In the genomic region with DNA sequence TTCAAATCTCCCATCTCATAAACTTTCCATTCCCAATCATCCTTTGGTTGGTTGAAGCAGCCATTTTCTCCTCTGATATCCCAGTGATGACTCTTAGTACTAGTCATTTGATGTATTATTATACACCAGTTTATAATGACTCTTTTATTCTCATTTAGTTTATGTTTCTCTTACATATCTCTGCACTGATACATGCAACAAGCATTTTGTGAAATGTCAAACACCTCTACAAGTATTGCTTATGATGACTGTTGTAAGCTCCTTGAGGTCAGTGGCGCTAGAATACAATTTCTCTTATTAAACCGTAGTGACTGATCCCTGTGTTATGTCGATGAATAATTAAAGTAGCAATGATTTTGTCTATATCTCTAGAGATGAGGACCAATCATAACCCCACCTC, we compare ENCODE assay signal across 13 cellular contexts.
DNase-seq lines count a peak whose midpoint lies in the region; ATAC-seq, FAIRE-seq and TF ChIP-seq lines count a peak whose summit lies in the region.
"Had no signal": no experiment of that assay in that cellular context is flagged by ENCODE, and none has a peak within 500 bp of the region (broad histone marks: within the 10 kb centered on the region; RNA-seq: fewer than 3 reads in every experiment).

No MANE protein-coding gene starts in this region.

- peaks cover 50% of the 10 kb centered on the region for H3F3A ChIP-seq in GM23248 (ENCODE audit: insufficient read depth)

- H3K36me3 Mint-ChIP-seq in MCF 10A (ENCODE audit: insufficient read depth, unreplicated experiment) (no peaks in the 10 kb centered on the region), natural killer cell (no peaks in the 10 kb centered on the region)
- H3K36me3 Mint-ChIP-seq: stimulated activated memory B cell treated with anti-CD40 and anti-IgM and Interleukin-4, amounts not matched to agents 10 μg/mL and 1 μg/mL and 100 μg/mL, for 72 hours had no signal

- no peak for TF ChIP-seq CTCF in A549 (IDR thresholded peaks at IDR 0.05)
- no peak for TF ChIP-seq CTCF in MCF 10A (IDR thresholded peaks at IDR 0.05; ENCODE audit: unreplicated experiment)
- TF ChIP-seq CTCF in natural killer cell (IDR thresholded peaks at IDR 0.05), result no peak

- intact Hi-C loops in MCF 10A (cut with micrococcal nuclease), result loop anchor here (10.0 kb wide), 4 partner anchors 121 to 729 kb away; no protein-coding TSS in a partner anchor
- intact Hi-C loops in natural killer cell (cut with micrococcal nuclease), result loop anchor here (2.0 to 10.0 kb wide), 3 partner anchors 51 to 89 kb away; no protein-coding TSS in a partner anchor

- no peaks in the 10 kb centered on the region for H3K27me3 ChIP-seq in GM23248 (replicated peaks; ENCODE audit: insufficient read depth)
- H3K27me3 ChIP-seq: neutrophil had no signal

- no TSS peak for BruUV-seq in MCF 10A (replicated peaks; lab: Mats Ljungman, UMichigan)

- peaks cover 56% of the 10 kb centered on the region for H3K4me1 ChIP-seq in A549
- H3K4me1 ChIP-seq in GM23248 (ENCODE audit: insufficient read depth), result peaks cover 63% of the 10 kb centered on the region

- H3K79me2 ChIP-seq in GM23248 (ENCODE audit: insufficient read depth), result no peaks in the 10 kb centered on the region

- H3K9me3 ChIP-seq in A549 (no peaks in the 10 kb centered on the region), GM23248 (ENCODE audit: low read depth) (no peaks in the 10 kb centered on the region)
- H3K9me3 ChIP-seq: neutrophil had no signal

- 91% methylated on average over 3 of the region's 3 CpGs for WGBS in A549 (ENCODE audit: missing lambda C conversion rate)
- WGBS in GM23248 (ENCODE audit: low coverage in 1 of 2, low lambda C conversion rate in 2 of 2, missing lambda C conversion rate in 2 of 2), 2 experiments, result 39 to 50% methylated on average over 3 of the region's 3 CpGs

- H3K4me2 ChIP-seq in A549 (peak overlapping the region; percentile 58), GM23248 (ENCODE audit: unreplicated experiment) (no peak overlapping the region)

- TF ChIP-seq RAD21 in A549 (conservative IDR thresholded peaks at IDR 0.05 in 1 of 2, IDR thresholded peaks at IDR 0.05 in 1 of 2), result no peak

- no peaks in the 10 kb centered on the region for H3K9me3 Mint-ChIP-seq in MCF 10A (ENCODE audit: unreplicated experiment)
- no peaks in the 10 kb centered on the region for H3K9me3 Mint-ChIP-seq in natural killer cell
- H3K9me3 Mint-ChIP-seq: activated naive CD8-positive, alpha-beta T cell treated with anti-CD3 and anti-CD28 coated beads, Interleukin-2, amount 50 U/mL, for 24 hours; stimulated activated memory B cell treated with anti-CD40 and anti-IgM and Interleukin-4, amounts not matched to agents 10 μg/mL and 1 μg/mL and 100 μg/mL, for 72 hours had no signal

- POLR2A ChIA-PET in A549 (lab: Yijun Ruan, JAX), result no interaction called here
- POLR2A ChIA-PET in MCF 10A (lab: Yijun Ruan, JAX), result interaction anchor here (0.6 to 2.6 kb wide), 7 partner anchors 16 to 214 kb away, joined by 3 to 14 read pairs (median 4); no protein-coding TSS in a partner anchor

- no peaks in the 10 kb centered on the region; the same call in 1 of the 2 replicates for H3K9me2 ChIP-seq in GM23248 (ENCODE audit: insufficient read depth)

- FAIRE-seq in A549 (lab: Jason Lieb, UNC), result no peak
- FAIRE-seq: islet of Langerhans had no signal

- H3K27ac Mint-ChIP-seq in MCF 10A (ENCODE audit: low read depth, unreplicated experiment), result peak overlapping the region; percentile 93
- H3K27ac Mint-ChIP-seq in natural killer cell, result no peak overlapping the region
- H3K27ac Mint-ChIP-seq: stimulated activated memory B cell treated with anti-CD40 and anti-IgM and Interleukin-4, amounts not matched to agents 10 μg/mL and 1 μg/mL and 100 μg/mL, for 72 hours had no signal

- H3K27me3 Mint-ChIP-seq in MCF 10A (ENCODE audit: insufficient read depth, unreplicated experiment) (no peaks in the 10 kb centered on the region), natural killer cell (ENCODE audit: low read depth in 2 of 2) (no peaks in the 10 kb centered on the region)
- H3K27me3 Mint-ChIP-seq: activated naive CD8-positive, alpha-beta T cell treated with anti-CD3 and anti-CD28 coated beads, Interleukin-2, amount 50 U/mL, for 24 hours; stimulated activated memory B cell treated with anti-CD40 and anti-IgM and Interleukin-4, amounts not matched to agents 10 μg/mL and 1 μg/mL and 100 μg/mL, for 72 hours had no signal

- no peak overlapping the region for H2AFZ ChIP-seq in GM23248

- H3K36me3 ChIP-seq in GM23248 (ENCODE audit: low read depth), result no peaks in the 10 kb centered on the region
- H3K36me3 ChIP-seq: neutrophil had no signal

- in situ Hi-C loops in GM23248 (cut with MboI), result no loop called here

- CTCF ChIA-PET in A549 (lab: Yijun Ruan, JAX) (no interaction called here), MCF 10A (lab: Yijun Ruan, JAX) (interaction anchor here (0.6 to 2.2 kb wide), 3 partner anchors 15 to 147 kb away, joined by 3 to 7 read pairs (median 5); no protein-coding TSS in a partner anchor)

- no peak for TF ChIP-seq POLR2A in A549 (IDR thresholded peaks at IDR 0.05; ENCODE audit: low read length)

- TF ChIP-seq EP300 in A549 (IDR thresholded peaks at IDR 0.05), result no peak

- H3K27ac ChIP-seq in A549 (peak overlapping the region; percentile 15 to 75; a peak in 5 of 6 replicates), GM23248 (peak overlapping the region; percentile 67; the same call in 1 of the 2 replicates)
- H3K27ac ChIP-seq: neutrophil had no signal

- H3K4me3 ChIP-seq in A549 (no peak overlapping the region), GM23248 (no peak overlapping the region)
- H3K4me3 ChIP-seq: K562 had no signal

- H3K4me3 Mint-ChIP-seq in MCF 10A (ENCODE audit: unreplicated experiment) (no peak overlapping the region), natural killer cell (no peak overlapping the region)
- H3K4me3 Mint-ChIP-seq: activated naive CD8-positive, alpha-beta T cell treated with anti-CD3 and anti-CD28 coated beads, Interleukin-2, amount 50 U/mL, for 24 hours; stimulated activated memory B cell treated with anti-CD40 and anti-IgM and Interleukin-4, amounts not matched to agents 10 μg/mL and 1 μg/mL and 100 μg/mL, for 72 hours had no signal

- ATAC-seq in A549 (no peak), GM21515 (IDR thresholded peaks at IDR 0.05; ENCODE audit: unreplicated experiment) (no peak), natural killer cell (no peak)
- ATAC-seq: stimulated activated memory B cell treated with anti-CD40 and anti-IgM and Interleukin-4, amounts not matched to agents 10 μg/mL and 1 μg/mL and 100 μg/mL, for 72 hours had no signal

- H3K9ac ChIP-seq in GM23248, result no peak overlapping the region

- no peaks in the 10 kb centered on the region for H4K20me1 ChIP-seq in GM23248 (ENCODE audit: insufficient read depth)

- H3K4me1 Mint-ChIP-seq in MCF 10A (ENCODE audit: insufficient read depth, unreplicated experiment) (peaks cover 72% of the 10 kb centered on the region), natural killer cell (peaks cover 69 to 70% of the 10 kb centered on the region in 2 donors)

- DNase-seq in A549 (ENCODE audit: low read depth in 1 of 2, low spot score in 1 of 2), result no peak
- peak; percentile 76 for DNase-seq in GM23248
- DNase-seq in MCF 10A (ENCODE audit: unreplicated experiment), result no peak
- DNase-seq in kidney tubule cell (ENCODE audit: low spot score), result peak; percentile 59
- no peak for DNase-seq in SIG-M5 (lab: John Stamatoyannopoulos, UW)
- no peak for DNase-seq in NCI-H2029 treated with DMSO at 0.1 percent for 48 hours (lab: John Stamatoyannopoulos, UW)
- DNase-seq in natural killer cell, result no peak
- DNase-seq: activated naive CD8-positive, alpha-beta T cell treated with anti-CD3 and anti-CD28 coated beads, Interleukin-2, amount 50 U/mL, for 24 hours had no signal

TF ChIP-seq in A549, 52 proteins besides CTCF, POLR2A, EP300 and RAD21:
- TF ChIP-seq ZSCAN20 (CRISPR knock-in tag; IDR thresholded peaks at IDR 0.05) (no peak), RNF2 (IDR thresholded peaks at IDR 0.05; ENCODE audit: borderline replicate concordance, low read depth) (no peak), RFX5 (IDR thresholded peaks at IDR 0.05) (no peak), MAZ (IDR thresholded peaks at IDR 0.05; ENCODE audit: borderline replicate concordance, low read depth, low read length) (no peak), RARB (CRISPR knock-in tag; IDR thresholded peaks at IDR 0.05) (no peak), CBX2 (IDR thresholded peaks at IDR 0.05; ENCODE audit: borderline replicate concordance, low read depth) (no peak)
- TF ChIP-seq, protein P1, sequence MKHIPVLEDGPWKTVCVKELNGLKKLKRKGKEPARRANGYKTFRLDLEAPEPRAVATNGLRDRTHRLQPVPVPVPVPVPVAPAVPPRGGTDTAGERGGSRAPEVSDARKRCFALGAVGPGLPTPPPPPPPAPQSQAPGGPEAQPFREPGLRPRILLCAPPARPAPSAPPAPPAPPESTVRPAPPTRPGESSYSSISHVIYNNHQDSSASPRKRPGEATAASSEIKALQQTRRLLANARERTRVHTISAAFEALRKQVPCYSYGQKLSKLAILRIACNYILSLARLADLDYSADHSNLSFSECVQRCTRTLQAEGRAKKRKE (CRISPR knock-in tag; IDR thresholded peaks at IDR 0.05; ENCODE audit: low read depth), result no peak
- TF ChIP-seq, protein P2, sequence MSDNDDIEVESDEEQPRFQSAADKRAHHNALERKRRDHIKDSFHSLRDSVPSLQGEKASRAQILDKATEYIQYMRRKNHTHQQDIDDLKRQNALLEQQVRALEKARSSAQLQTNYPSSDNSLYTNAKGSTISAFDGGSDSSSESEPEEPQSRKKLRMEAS (IDR thresholded peaks at IDR 0.05), result no peak
TF ChIP-seq in A549: peak in this region for 0.

Comparison
In these comparisons a context has a peak if more than half of its experiments do, and no peak if none do; other contexts are left out.
1. DNase-seq: peak in GM23248 (single experiment) and kidney tubule cell (single experiment); none in A549 (0 of 2), MCF 10A (single experiment), SIG-M5 (single experiment), NCI-H2029 treated with DMSO at 0.1 percent for 48 hours (single experiment) and natural killer cell (single experiment).